ENCODE assay signal across 2 cellular contexts in the genomic region with DNA sequence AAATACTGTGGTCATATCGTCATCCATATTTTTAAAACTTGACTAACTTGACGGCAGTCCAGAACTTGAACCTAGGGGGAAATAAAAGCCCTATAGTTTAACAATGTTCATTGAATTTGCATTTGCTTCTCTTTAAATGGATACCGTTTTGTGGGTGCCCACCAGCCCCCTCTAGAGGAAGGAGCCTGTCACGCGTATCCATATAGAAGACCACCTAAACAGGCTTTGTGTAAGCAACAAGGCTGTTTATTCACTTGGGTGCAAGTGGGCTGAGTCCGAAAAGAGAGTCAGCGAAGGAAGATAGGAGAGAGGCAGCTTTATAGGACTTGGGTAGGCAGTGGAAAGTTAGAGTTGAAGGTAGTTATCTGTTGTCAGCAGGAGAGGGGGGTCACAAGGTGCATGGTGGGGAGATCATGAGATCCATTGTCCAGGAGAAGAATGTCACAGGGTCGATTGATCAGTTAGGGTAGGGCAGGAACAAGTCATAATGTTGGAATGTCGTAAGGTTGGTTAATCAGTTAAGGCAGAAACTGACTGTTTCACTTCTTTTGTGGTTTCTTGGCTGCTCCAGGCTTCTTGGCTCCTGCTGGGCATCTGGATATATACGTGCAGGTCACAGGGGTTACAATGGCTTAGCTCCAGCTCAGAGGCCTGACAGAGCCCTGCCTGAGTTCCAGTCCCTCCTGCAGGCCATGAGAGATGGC.
TF ChIP-seq lines count a peak whose summit lies in the region.

No MANE protein-coding gene starts in this region.

TF ChIP-seq in HepG2, 621 proteins besides CTCF, POLR2A, EP300 and RAD21:
- TF ChIP-seq, protein P1, sequence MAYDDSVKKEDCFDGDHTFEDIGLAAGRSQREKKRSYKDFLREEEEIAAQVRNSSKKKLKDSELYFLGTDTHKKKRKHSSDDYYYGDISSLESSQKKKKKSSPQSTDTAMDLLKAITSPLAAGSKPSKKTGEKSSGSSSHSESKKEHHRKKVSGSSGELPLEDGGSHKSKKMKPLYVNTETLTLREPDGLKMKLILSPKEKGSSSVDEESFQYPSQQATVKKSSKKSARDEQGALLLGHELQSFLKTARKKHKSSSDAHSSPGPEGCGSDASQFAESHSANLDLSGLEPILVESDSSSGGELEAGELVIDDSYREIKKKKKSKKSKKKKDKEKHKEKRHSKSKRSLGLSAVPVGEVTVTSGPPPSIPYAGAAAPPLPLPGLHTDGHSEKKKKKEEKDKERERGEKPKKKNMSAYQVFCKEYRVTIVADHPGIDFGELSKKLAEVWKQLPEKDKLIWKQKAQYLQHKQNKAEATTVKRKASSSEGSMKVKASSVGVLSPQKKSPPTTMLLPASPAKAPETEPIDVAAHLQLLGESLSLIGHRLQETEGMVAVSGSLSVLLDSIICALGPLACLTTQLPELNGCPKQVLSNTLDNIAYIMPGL (CRISPR knock-in tag; IDR thresholded peaks at IDR 0.05; ENCODE audit: borderline replicate concordance in 1 of 2, low read depth in 1 of 2), result no peak
- no peak for TF ChIP-seq ZNF670 (CRISPR knock-in tag; IDR thresholded peaks at IDR 0.05; ENCODE audit: borderline replicate concordance)
- no peak for TF ChIP-seq PHF20 (CRISPR knock-in tag; IDR thresholded peaks at IDR 0.05)
- TF ChIP-seq TBX3 (IDR thresholded peaks at IDR 0.05; ENCODE audit: borderline replicate concordance), result no peak
- TF ChIP-seq SP1 (IDR thresholded peaks at IDR 0.05), result no peak
- TF ChIP-seq SP1 (CRISPR knock-in tag; IDR thresholded peaks at IDR 0.05), result no peak
- TF ChIP-seq, protein P2, sequence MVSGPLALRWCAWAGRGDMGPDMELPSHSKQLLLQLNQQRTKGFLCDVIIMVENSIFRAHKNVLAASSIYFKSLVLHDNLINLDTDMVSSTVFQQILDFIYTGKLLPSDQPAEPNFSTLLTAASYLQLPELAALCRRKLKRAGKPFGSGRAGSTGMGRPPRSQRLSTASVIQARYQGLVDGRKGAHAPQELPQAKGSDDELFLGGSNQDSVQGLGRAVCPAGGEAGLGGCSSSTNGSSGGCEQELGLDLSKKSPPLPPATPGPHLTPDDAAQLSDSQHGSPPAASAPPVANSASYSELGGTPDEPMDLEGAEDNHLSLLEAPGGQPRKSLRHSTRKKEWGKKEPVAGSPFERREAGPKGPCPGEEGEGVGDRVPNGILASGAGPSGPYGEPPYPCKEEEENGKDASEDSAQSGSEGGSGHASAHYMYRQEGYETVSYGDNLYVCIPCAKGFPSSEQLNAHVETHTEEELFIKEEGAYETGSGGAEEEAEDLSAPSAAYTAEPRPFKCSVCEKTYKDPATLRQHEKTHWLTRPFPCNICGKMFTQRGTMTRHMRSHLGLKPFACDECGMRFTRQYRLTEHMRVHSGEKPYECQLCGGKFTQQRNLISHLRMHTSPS (CRISPR knock-in tag; IDR thresholded peaks at IDR 0.05; ENCODE audit: low read depth), result no peak
- TF ChIP-seq ATAD3A (CRISPR knock-in tag; IDR thresholded peaks at IDR 0.05), result no peak
- TF ChIP-seq, protein P3, sequence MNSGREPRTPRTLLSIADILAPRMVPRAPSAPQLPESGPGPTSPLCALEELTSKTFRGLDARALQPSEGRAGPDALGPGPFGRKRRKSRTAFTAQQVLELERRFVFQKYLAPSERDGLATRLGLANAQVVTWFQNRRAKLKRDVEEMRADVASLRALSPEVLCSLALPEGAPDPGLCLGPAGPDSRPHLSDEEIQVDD (CRISPR knock-in tag; IDR thresholded peaks at IDR 0.05; ENCODE audit: borderline replicate concordance), result no peak
- no peak for TF ChIP-seq THYN1 (CRISPR knock-in tag; IDR thresholded peaks at IDR 0.05; ENCODE audit: borderline replicate concordance, low read depth)
- no peak for TF ChIP-seq ZNF10 (CRISPR knock-in tag; IDR thresholded peaks at IDR 0.05; ENCODE audit: borderline replicate concordance, low read depth)
- TF ChIP-seq EZH2 (conservative IDR thresholded peaks at IDR 0.05; ENCODE audit: low read depth, low read length), result no peak
- no peak for TF ChIP-seq FOXO1 (CRISPR knock-in tag; IDR thresholded peaks at IDR 0.05)

TF ChIP-seq in H1, 55 proteins besides CTCF, POLR2A, EP300 and RAD21:
- no peak for TF ChIP-seq TEAD4 (IDR thresholded peaks at IDR 0.05; ENCODE audit: low read depth, low read length)
- no peak for TF ChIP-seq CHD2 (IDR thresholded peaks at IDR 0.05; ENCODE audit: low read length)
- TF ChIP-seq MAFK (IDR thresholded peaks at IDR 0.05; ENCODE audit: low read depth, low read length), result no peak
- TF ChIP-seq E2F6 (IDR thresholded peaks at IDR 0.05), result no peak
- TF ChIP-seq CEBPB (IDR thresholded peaks at IDR 0.05; ENCODE audit: low read depth, low read length), result no peak
- TF ChIP-seq BRCA1 (IDR thresholded peaks at IDR 0.05; ENCODE audit: low read depth, low read length), result no peak
- TF ChIP-seq RFX5 (IDR thresholded peaks at IDR 0.05; ENCODE audit: borderline replicate concordance, low read depth, low read length), result no peak
- TF ChIP-seq GABPA (IDR thresholded peaks at IDR 0.05; ENCODE audit: borderline replicate concordance, insufficient read depth, low read length), result no peak
- no peak for TF ChIP-seq TBP (IDR thresholded peaks at IDR 0.05; ENCODE audit: low read depth, low read length)
- no peak for TF ChIP-seq EZH2 (IDR thresholded peaks at IDR 0.05; ENCODE audit: low read depth, low read length, severe bottlenecking)
- TF ChIP-seq, protein P4, sequence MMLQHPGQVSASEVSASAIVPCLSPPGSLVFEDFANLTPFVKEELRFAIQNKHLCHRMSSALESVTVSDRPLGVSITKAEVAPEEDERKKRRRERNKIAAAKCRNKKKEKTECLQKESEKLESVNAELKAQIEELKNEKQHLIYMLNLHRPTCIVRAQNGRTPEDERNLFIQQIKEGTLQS (IDR thresholded peaks at IDR 0.05; ENCODE audit: insufficient read depth, low read depth, low read length), result no peak
- TF ChIP-seq TCF12 (IDR thresholded peaks at IDR 0.05; ENCODE audit: low read depth, low read length), result no peak
- no peak for TF ChIP-seq HDAC6 (IDR thresholded peaks at IDR 0.05; ENCODE audit: low read depth, low read length)
- TF ChIP-seq JUN (IDR thresholded peaks at IDR 0.05; ENCODE audit: low read depth, low read length), result no peak
- TF ChIP-seq MAX (IDR thresholded peaks at IDR 0.05), result no peak
- no peak for TF ChIP-seq KDM4A (IDR thresholded peaks at IDR 0.05; ENCODE audit: low read depth, low read length, severe bottlenecking)
- TF ChIP-seq SP4 (IDR thresholded peaks at IDR 0.05; ENCODE audit: low read length), result no peak
